ENCODE assay signal across 9 cellular contexts in genomic region chr11:3849297-3849874, GRCh38. TPM values are rescaled to one million over a fixed set of nuclear protein-coding genes. Genes with fewer than 3 reads are reported as not detected.
A peak's percentile ranks its signal among the peaks of the same experiment; 100 is the strongest.
DNase-seq lines count a peak whose midpoint lies in the region; ATAC-seq, FAIRE-seq and TF ChIP-seq lines count a peak whose summit lies in the region.
"Had no signal": no experiment of that assay in that cellular context is flagged by ENCODE, and none has a peak within 500 bp of the region (broad histone marks: within the 10 kb centered on the region; RNA-seq: fewer than 3 reads in every experiment).

No MANE protein-coding gene starts in this region.

- H3F3A ChIP-seq in neural progenitor cell (ENCODE audit: low read depth) = peaks cover 6% of the 10 kb centered on the region

- no peaks in the 10 kb centered on the region for H3K9me3 ChIP-seq in A549
- no peaks in the 10 kb centered on the region for H3K9me3 ChIP-seq in WERI-Rb-1 (ENCODE audit: severe bottlenecking)
- no peaks in the 10 kb centered on the region for H3K9me3 ChIP-seq in esophagus squamous epithelium
- no peaks in the 10 kb centered on the region for H3K9me3 ChIP-seq in neural progenitor cell (ENCODE audit: low read depth)

- H3K79me2 ChIP-seq in neural progenitor cell (ENCODE audit: low read depth) = no peaks in the 10 kb centered on the region

- no peak overlapping the region for H3K27ac Mint-ChIP-seq in neural progenitor cell

- peak; percentile 49 to 51 for DNase-seq in A549 (ENCODE audit: low read depth in 1 of 2, low spot score in 1 of 2)
- peak; percentile 9 for DNase-seq in GM04503 (ENCODE audit: low read depth)
- peak; percentile 41 for DNase-seq in NCI-H1105 (lab: John Stamatoyannopoulos, UW)
- no peak for DNase-seq in WERI-Rb-1
- DNase-seq in esophagus squamous epithelium (lab: John Stamatoyannopoulos, UW) = no peak
- DNase-seq in neural progenitor cell (ENCODE audit: low spot score) = peak; percentile 55

- H3K4me3 ChIP-seq in A549 (no peak overlapping the region), WERI-Rb-1 (ENCODE audit: low read depth, low read length) (no peak overlapping the region), esophagus squamous epithelium (no peak overlapping the region), neural progenitor cell (no peak overlapping the region)

- H3K4me1 ChIP-seq in A549 = peaks cover 4% of the 10 kb centered on the region
- H3K4me1 ChIP-seq in esophagus squamous epithelium = peaks cover 8 to 51% (median 15%) of the 10 kb centered on the region in 3 donors
- peaks cover 5% of the 10 kb centered on the region for H3K4me1 ChIP-seq in neural progenitor cell

- peak; percentile 69 to 72 for TF ChIP-seq RAD21 in A549 (conservative IDR thresholded peaks at IDR 0.05 in 1 of 2, IDR thresholded peaks at IDR 0.05 in 1 of 2)

- TF ChIP-seq EP300 in A549 (IDR thresholded peaks at IDR 0.05) = no peak; a peak in 1 of 5 replicates

- WGBS in A549 (ENCODE audit: missing lambda C conversion rate) = 58% methylated on average over 10 of the region's 10 CpGs
- WGBS in esophagus squamous epithelium, 2 donors = 63 to 68% methylated on average over 10 of the region's 10 CpGs

- no peaks in the 10 kb centered on the region for H3K36me3 Mint-ChIP-seq in neural progenitor cell

- peak; percentile 87 for TF ChIP-seq CTCF in A549 (IDR thresholded peaks at IDR 0.05)
- peak; percentile 51 for TF ChIP-seq CTCF in WERI-Rb-1 (IDR thresholded peaks at IDR 0.05; ENCODE audit: low read depth, low read length)
- peak in 5 of 6 experiments; percentile 64 to 75 (median 70) for TF ChIP-seq CTCF in esophagus squamous epithelium (IDR thresholded peaks at IDR 0.05)
- TF ChIP-seq CTCF in neural progenitor cell (IDR thresholded peaks at IDR 0.05) = peak; percentile 71

- no peak overlapping the region for H2AFZ ChIP-seq in neural progenitor cell (replicated peaks)

- no peaks in the 10 kb centered on the region for H3K36me3 ChIP-seq in WERI-Rb-1
- no peaks in the 10 kb centered on the region for H3K36me3 ChIP-seq in esophagus squamous epithelium
- no peaks in the 10 kb centered on the region for H3K36me3 ChIP-seq in neural progenitor cell

- H3K27me3 ChIP-seq in WERI-Rb-1 (ENCODE audit: insufficient read depth, low read depth, severe bottlenecking) = no peaks in the 10 kb centered on the region
- H3K27me3 ChIP-seq in esophagus squamous epithelium = no peaks in the 10 kb centered on the region
- no peaks in the 10 kb centered on the region for H3K27me3 ChIP-seq in neural progenitor cell

- POLR2A ChIA-PET in A549 (lab: Yijun Ruan, JAX) = interaction anchor here (0.9 kb wide), 1 partner anchor 223 kb away, joined by 3 read pairs; no protein-coding TSS in a partner anchor

- no peak for TF ChIP-seq POLR2A in A549 (IDR thresholded peaks at IDR 0.05; ENCODE audit: low read length)
- TF ChIP-seq POLR2A in esophagus squamous epithelium (IDR thresholded peaks at IDR 0.05) = no peak

- H3K4me3 Mint-ChIP-seq in neural progenitor cell = no peak overlapping the region

- peaks cover 6% of the 10 kb centered on the region for H3K4me1 Mint-ChIP-seq in neural progenitor cell

- peak; percentile 46 for FAIRE-seq in A549 (lab: Jason Lieb, UNC)

- no peak overlapping the region for H3K4me2 ChIP-seq in A549
- H3K4me2 ChIP-seq in neural progenitor cell = no peak overlapping the region

- H3K9me3 Mint-ChIP-seq in neural progenitor cell = no peaks in the 10 kb centered on the region

- CTCF ChIA-PET in A549 (lab: Yijun Ruan, JAX) = interaction anchor here (0.7 to 27.8 kb wide), 45 partner anchors 9 to 253 kb away, joined by 3 to 919 read pairs (median 5); partner anchors contain the start of genes PGAP2 and RHOG

- H3K9ac ChIP-seq in neural progenitor cell = no peak overlapping the region

- ATAC-seq in A549 (peak; percentile 74 to 87; a peak in 5 of 6 replicates), HG02588 (IDR thresholded peaks at IDR 0.05; ENCODE audit: unreplicated experiment) (no peak), GM19324 (IDR thresholded peaks at IDR 0.05; ENCODE audit: low FRiP score, unreplicated experiment) (no peak)

- H3K27me3 Mint-ChIP-seq in neural progenitor cell (ENCODE audit: insufficient read depth, low read depth) = no peaks in the 10 kb centered on the region

- no peaks in the 10 kb centered on the region for H4K20me1 ChIP-seq in neural progenitor cell (ENCODE audit: low read depth)

- H3K27ac ChIP-seq in A549 (no peak overlapping the region), WERI-Rb-1 (no peak overlapping the region), esophagus squamous epithelium (no peak overlapping the region), neural progenitor cell (no peak overlapping the region)
- H3K27ac ChIP-seq: epithelial cell of prostate had no signal

- intact Hi-C loops in esophagus squamous epithelium (cut with DNase I) = no loop called here

TF ChIP-seq in A549, 52 proteins besides CTCF, POLR2A, EP300 and RAD21:
- TF ChIP-seq SMC3 (IDR thresholded peaks at IDR 0.05) = peak; percentile 88
- TF ChIP-seq RNF2 (IDR thresholded peaks at IDR 0.05; ENCODE audit: borderline replicate concordance, low read depth) = no peak
- peak in 1 of 2 experiments; percentile 19; a peak in 1 of 4 replicates for TF ChIP-seq CEBPB (IDR thresholded peaks at IDR 0.05)
- no peak for TF ChIP-seq USF2 (IDR thresholded peaks at IDR 0.05)
- TF ChIP-seq JUN (IDR thresholded peaks at IDR 0.05) = no peak

RNA-seq across cellular contexts. Expression of gene STIM1, which starts 6.1 kb away (rescaled TPM):
- polyA plus RNA-seq in A549 (2011; rRNA removed) (38.7 and 42.5 TPM in 2 replicates), A549 (2017; fragmentation: RNase III; extraction: RNeasy Plus Mini Kit Qiagen cat#74134 plus additional on column Dnase treatment) (32.8 to 35.3 TPM (median 35.2 TPM) in 3 replicates)
- 22.4 and 26.1 TPM in 2 replicates for polyA plus RNA-seq in A549 (2012; cell fraction: cytosol; rRNA removed)
- polyA plus RNA-seq in A549 (2012; cell fraction: nucleus; rRNA removed) = 40.8 and 56.0 TPM in 2 replicates
- polyA minus RNA-seq in A549 (2011; rRNA and poly(A)+ RNA removed) = 60.6 and 70.8 TPM in 2 replicates
- total RNA-seq in esophagus squamous epithelium (100 to 1,000 TPM in 1 of 4 donors, 10 to 100 TPM in 3; 50.1 to 112 (median 63.3) TPM), neural progenitor cell (ENCODE audit: low replicate concordance) (17.3 and 18.9 TPM in 2 replicates)

RNA-seq across cellular contexts. Expression of gene RHOG, which starts 8.6 kb away (rescaled TPM):
- 41.1 and 54.3 TPM in 2 replicates for polyA plus RNA-seq in A549 (2011; rRNA removed)
- 111 and 157 TPM in 2 replicates for polyA plus RNA-seq in A549 (2012; cell fraction: cytosol; rRNA removed)
- 59.8 and 100 TPM in 2 replicates for polyA plus RNA-seq in A549 (2012; cell fraction: nucleus; rRNA removed)
- 55.0 to 64.3 TPM (median 62.2 TPM) in 3 replicates for polyA plus RNA-seq in A549 (2017; fragmentation: RNase III; extraction: RNeasy Plus Mini Kit Qiagen cat#74134 plus additional on column Dnase treatment)
- polyA minus RNA-seq in A549 (2011; rRNA and poly(A)+ RNA removed) = 87.2 and 95.3 TPM in 2 replicates
- 10 to 100 TPM; 51.6 to 84.5 (median 72.7) TPM for total RNA-seq in esophagus squamous epithelium
- total RNA-seq in neural progenitor cell (ENCODE audit: low replicate concordance) = 5.9 and 19.9 TPM in 2 replicates

RNA-seq across cellular contexts. Expression of gene PGAP2, which starts 41.0 kb away (rescaled TPM):
- polyA plus RNA-seq in A549 (2011; rRNA removed) (35.2 and 49.2 TPM in 2 replicates), A549 (2017; fragmentation: RNase III; extraction: RNeasy Plus Mini Kit Qiagen cat#74134 plus additional on column Dnase treatment) (31.4 to 32.4 TPM (median 32.1 TPM) in 3 replicates)
- polyA plus RNA-seq in A549 (2012; cell fraction: cytosol; rRNA removed) = 47.6 and 65.5 TPM in 2 replicates
- polyA plus RNA-seq in A549 (2012; cell fraction: nucleus; rRNA removed) = 65.2 and 78.0 TPM in 2 replicates
- polyA minus RNA-seq in A549 (2011; rRNA and poly(A)+ RNA removed) = 49.4 and 59.3 TPM in 2 replicates
- total RNA-seq in esophagus squamous epithelium (10 to 100 TPM; 10.8 to 30.8 (median 27.5) TPM), neural progenitor cell (ENCODE audit: low replicate concordance) (10.0 and 37.4 TPM in 2 replicates)

RNA-seq across cellular contexts. Expression of gene NUP98, which starts 52.0 kb away (rescaled TPM):
- 121 and 152 TPM in 2 replicates for polyA plus RNA-seq in A549 (2011; rRNA removed)
- 90.1 and 114 TPM in 2 replicates for polyA plus RNA-seq in A549 (2012; cell fraction: cytosol; rRNA removed)
- 307 and 359 TPM in 2 replicates for polyA plus RNA-seq in A549 (2012; cell fraction: nucleus; rRNA removed)
- polyA plus RNA-seq in A549 (2017; fragmentation: RNase III; extraction: RNeasy Plus Mini Kit Qiagen cat#74134 plus additional on column Dnase treatment) = 51.9 to 54.2 TPM (median 53.0 TPM) in 3 replicates
- 354 and 372 TPM in 2 replicates for polyA minus RNA-seq in A549 (2011; rRNA and poly(A)+ RNA removed)
- 100 to 1,000 TPM in 1 of 4 donors, 10 to 100 TPM in 3; 54.2 to 110 (median 79.2) TPM for total RNA-seq in esophagus squamous epithelium
- total RNA-seq in neural progenitor cell (ENCODE audit: low replicate concordance) = 94.8 and 106 TPM in 2 replicates

Comparison
In these comparisons a context has a peak if more than half of its experiments do, and no peak if none do; other contexts are left out.
1. ATAC-seq: peak in A549 (2 of 2); none in HG02588 (single experiment) and GM19324 (single experiment).
2. DNase-seq: peak in A549 (2 of 2), GM04503 (single experiment), NCI-H1105 (single experiment) and neural progenitor cell (single experiment); none in WERI-Rb-1 (single experiment) and esophagus squamous epithelium (single experiment).
3. Peak in every context shown above with its lines, with median percentiles within 50 percentile points of each other: CTCF ChIP-seq.